ENCODE assay signal across 23 cellular contexts in the genomic region with DNA sequence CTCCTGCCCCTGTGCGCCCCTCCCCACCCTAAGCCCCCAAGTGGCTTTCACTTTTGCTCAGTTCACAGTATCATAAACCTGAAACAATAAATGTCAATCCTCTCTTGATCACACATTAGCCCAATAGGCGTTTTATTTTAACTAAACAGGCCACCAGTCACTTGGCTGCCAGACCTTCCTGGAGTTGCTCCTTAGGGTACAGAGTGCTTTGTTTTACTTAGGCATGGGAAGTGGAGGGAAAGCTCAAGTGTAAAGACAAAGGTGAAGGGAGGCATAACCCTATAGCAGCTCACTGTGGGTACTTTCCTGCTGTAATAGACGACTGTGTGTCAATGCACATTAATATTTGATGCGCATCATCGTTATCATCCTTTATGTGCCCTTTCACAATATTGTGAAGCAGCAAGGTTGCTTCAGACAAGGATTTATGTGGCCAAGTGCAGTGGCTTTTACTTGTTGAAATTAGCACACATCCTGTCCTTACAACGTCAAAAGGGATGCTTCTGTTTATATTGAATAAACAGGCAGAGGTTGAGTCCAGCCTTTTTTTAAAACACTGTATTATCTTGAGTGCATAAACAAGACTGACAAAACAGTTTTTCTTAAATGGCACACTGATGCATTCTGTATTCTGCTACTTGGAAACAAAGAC.
DNase-seq lines count a peak whose midpoint lies in the region; ATAC-seq and TF ChIP-seq lines count a peak whose summit lies in the region.
"Had no signal": no experiment of that assay in that cellular context is flagged by ENCODE, and none has a peak within 500 bp of the region (broad histone marks: within the 10 kb centered on the region; RNA-seq: fewer than 3 reads in every experiment).

No MANE protein-coding gene starts in this region.

- no peaks in the 10 kb centered on the region for H3K27me3 Mint-ChIP-seq in GM23338 (ENCODE audit: insufficient read depth, low read depth, poor library complexity)

- no peaks in the 10 kb centered on the region for H3K79me2 ChIP-seq in GM23338 (replicated peaks; ENCODE audit: insufficient read depth)

- H3K36me3 Mint-ChIP-seq in GM23338 (ENCODE audit: low read depth): peaks cover 3% of the 10 kb centered on the region; the same call in 1 of the 3 replicates

- H3K4me3 ChIP-seq in GM23338: no peak overlapping the region
- H3K4me3 ChIP-seq in fibroblast of villous mesenchyme (ENCODE audit: low read depth, low read length): no peak overlapping the region
- H3K4me3 ChIP-seq: PC-9, SJCRH30, thoracic aorta had no signal

- peak overlapping the region; percentile 34 for H3K27ac Mint-ChIP-seq in GM23338
- H3K27ac Mint-ChIP-seq: B cell had no signal

- peak; percentile 82 for ATAC-seq in GM23338
- ATAC-seq in GM21529 (IDR thresholded peaks at IDR 0.05; ENCODE audit: unreplicated experiment): no peak

- peak overlapping the region; percentile 14; the same call in 1 of the 2 replicates for H2AFZ ChIP-seq in GM23338
- H2AFZ ChIP-seq: PC-9 had no signal

- no peaks in the 10 kb centered on the region for H3K27me3 ChIP-seq in GM23338 (ENCODE audit: insufficient read depth)
- H3K27me3 ChIP-seq: esophagus squamous epithelium, SJCRH30 had no signal

- H3K4me3 Mint-ChIP-seq in GM23338: no peak overlapping the region
- H3K4me3 Mint-ChIP-seq: B cell; central memory CD8-positive, alpha-beta T cell; nephron had no signal

- H3K4me2 ChIP-seq in GM23338: 0 out of 2 replicates have a peak overlapping the region, but pooled peaks have one; percentile 21
- H3K4me2 ChIP-seq: PC-9 had no signal

- TF ChIP-seq CTCF in GM23338 (conservative IDR thresholded peaks at IDR 0.05; ENCODE audit: low read depth in 2 of 2) (no peak), fibroblast of villous mesenchyme (IDR thresholded peaks at IDR 0.05; ENCODE audit: insufficient read depth, low read depth, low read length) (no peak)

- 0 out of 2 replicates have a peak overlapping the region, but pooled peaks have one; percentile 20 for H3K27ac ChIP-seq in GM23338 (ENCODE audit: low read depth)
- H3K27ac ChIP-seq: PC-9, SJCRH30, thoracic aorta, WERI-Rb-1 had no signal

- H3K9me2 ChIP-seq in GM23338 (ENCODE audit: insufficient read depth): no peaks in the 10 kb centered on the region

- peaks cover 27% of the 10 kb centered on the region for H3K4me1 ChIP-seq in GM23338 (ENCODE audit: insufficient read depth)
- H3K4me1 ChIP-seq: SJCRH30 had no signal

- no peaks in the 10 kb centered on the region for H3K9me3 Mint-ChIP-seq in GM23338
- H3K9me3 Mint-ChIP-seq: central memory CD8-positive, alpha-beta T cell; nephron had no signal

- H3F3A ChIP-seq in GM23338 (replicated peaks; ENCODE audit: low read depth): no peaks in the 10 kb centered on the region

- DNase-seq in GM23338 (ENCODE audit: low spot score) (peak; percentile 32), NCI-H460 (ENCODE audit: extremely low read depth, low read depth) (peak; percentile 36), fibroblast of villous mesenchyme (ENCODE audit: low read depth) (peak; percentile 58), retina (peak; percentile 49), midbrain (lab: John Stamatoyannopoulos, UW) (no peak)
- no peak for DNase-seq in activated effector memory CD4-positive, alpha-beta T cell treated with anti-CD3 and anti-CD28 coated beads, Interleukin-2, amount 50 U/mL, for 16 hours
- DNase-seq: activated CD4-positive, alpha-beta T cell treated with anti-CD3 and anti-CD28 coated beads, Interleukin-2, amount 50 U/mL, for 48 hours; activated naive CD4-positive, alpha-beta T cell treated with Interleukin-2 at 50 U/mL for 16 hours; anterior cingulate cortex; COR-L47; effector CD4-positive, alpha-beta T cell; esophagus squamous epithelium; NCI-H1417 treated with DMSO at 0.1 percent for 48 hours; PC-9; SJCRH30; stimulated activated CD4-positive, alpha-beta T cell treated with anti-CD3 and anti-CD28 coated beads, Interleukin-15, amount 100 ng/mL, for 24 hours; T-helper 2 cell had no signal

- no peaks in the 10 kb centered on the region for H3K36me3 ChIP-seq in GM23338 (ENCODE audit: insufficient read depth)
- H3K36me3 ChIP-seq: esophagus squamous epithelium, SJCRH30, thoracic aorta, WERI-Rb-1 had no signal

- H3K4me1 Mint-ChIP-seq in GM23338: peaks cover 37% of the 10 kb centered on the region
- H3K4me1 Mint-ChIP-seq: B cell; central memory CD8-positive, alpha-beta T cell; nephron had no signal

- H4K20me1 ChIP-seq in GM23338 (replicated peaks; ENCODE audit: insufficient read depth): no peaks in the 10 kb centered on the region

TF ChIP-seq in GM23338, 12 proteins besides CTCF, POLR2A, EP300 and RAD21 (continues in another document):
- no peak for TF ChIP-seq REST (IDR thresholded peaks at IDR 0.05; ENCODE audit: unreplicated experiment)
- no peak for TF ChIP-seq POLR2AphosphoS5 (IDR thresholded peaks at IDR 0.05; ENCODE audit: low read depth)
- no peak for TF ChIP-seq NANOG (IDR thresholded peaks at IDR 0.05; ENCODE audit: borderline replicate concordance)
- no peak for TF ChIP-seq EZH2phosphoT487 (IDR thresholded peaks at IDR 0.05; ENCODE audit: unreplicated experiment)
- no peak for TF ChIP-seq ZNF331 (CRISPR knock-in tag; IDR thresholded peaks at IDR 0.05; ENCODE audit: low read depth)
- TF ChIP-seq ZNF114 (CRISPR knock-in tag; IDR thresholded peaks at IDR 0.05): no peak
- no peak for TF ChIP-seq ETS1 (IDR thresholded peaks at IDR 0.05)
- TF ChIP-seq STAT1 (IDR thresholded peaks at IDR 0.05; ENCODE audit: unreplicated experiment): no peak

Comparison
In these comparisons a context has a peak if more than half of its experiments do, and no peak if none do; other contexts are left out.
1. DNase-seq: peak in GM23338 (single experiment), NCI-H460 (single experiment), fibroblast of villous mesenchyme (single experiment) and retina (single experiment); none in midbrain (single experiment) and activated effector memory CD4-positive, alpha-beta T cell treated with anti-CD3 and anti-CD28 coated beads, Interleukin-2, amount 50 U/mL, for 16 hours (single experiment).